Comparison of ENCODE assay signal across 8 cellular contexts in genomic region chr11:70397983-70398833, GRCh38. TPM values are rescaled to one million over a fixed set of nuclear protein-coding genes. Genes with fewer than 3 reads are reported as not detected.
DNase-seq lines count a peak whose midpoint lies in the region; ATAC-seq and TF ChIP-seq lines count a peak whose summit lies in the region.

CTTN (plus strand) TSS chr11:70398529; CDS start chr11:70407298, 8,769 bp downstream.

- peak within 1 kb of the TSS; percentile 76 for H3K4me3 ChIP-seq in Loucy (ENCODE audit: low read length, poor library complexity, severe bottlenecking)
- H3K4me3 ChIP-seq in fibroblast of pulmonary artery (replicated peaks; ENCODE audit: low read depth, low read length) = peak within 1 kb of the TSS; percentile 83

- H3K27me3 ChIP-seq in Loucy (ENCODE audit: insufficient read depth, low read length, poor library complexity, severe bottlenecking) = peaks cover 35% of the 10 kb centered on the region

- no peaks in the 10 kb centered on the region for H3K36me3 ChIP-seq in Loucy (ENCODE audit: insufficient read depth, low read length)

- H3K27me3 Mint-ChIP-seq in natural killer cell (ENCODE audit: low read depth in 2 of 2) = peaks cover 56 to 64% of the 10 kb centered on the region in 2 donors

- no peaks in the 10 kb centered on the region for H3K79me2 ChIP-seq in Loucy (ENCODE audit: insufficient read depth, low read length)

- no peaks in the 10 kb centered on the region for H3F3A ChIP-seq in Loucy (ENCODE audit: low read depth)

- peak within 1 kb of the TSS; percentile 85 for H2AFZ ChIP-seq in Loucy (ENCODE audit: low read length)

- no peaks in the 10 kb centered on the region for H3K9me3 Mint-ChIP-seq in natural killer cell

- peaks cover 14% of the 10 kb centered on the region for H3K4me1 ChIP-seq in Loucy (ENCODE audit: insufficient read depth, low read length, poor library complexity, severe bottlenecking)

- H3K4me1 Mint-ChIP-seq in natural killer cell = peaks cover 18 to 22% of the 10 kb centered on the region in 2 donors

- no peaks in the 10 kb centered on the region for H3K9me2 ChIP-seq in Loucy (replicated peaks; ENCODE audit: low read depth, low read length)

- H3K36me3 Mint-ChIP-seq in natural killer cell = no peaks in the 10 kb centered on the region

- H4K20me1 ChIP-seq in Loucy (ENCODE audit: insufficient read depth, low read length, poor library complexity, severe bottlenecking) = peaks cover 11% of the 10 kb centered on the region

- H3K27ac Mint-ChIP-seq in natural killer cell = peak within 1 kb of the TSS; percentile 32 to 75

- peak; percentile 67 to 75 (median 71) for ATAC-seq in natural killer cell
- ATAC-seq in stimulated activated naive CD8-positive, alpha-beta T cell treated with anti-CD3 and anti-CD28 coated beads, Interleukin-15, Interleukin-2, amounts not matched to agents 100 U/mL and 50 U/mL, for 24 hours = peak; percentile 67

- intact Hi-C loops in natural killer cell (cut with micrococcal nuclease) = no loop called here

- H3K4me3 Mint-ChIP-seq in natural killer cell = peak within 1 kb of the TSS; percentile 75

- TF ChIP-seq CTCF in Loucy (conservative IDR thresholded peaks at IDR 0.05; ENCODE audit: low read length) (no peak), fibroblast of pulmonary artery (IDR thresholded peaks at IDR 0.05; ENCODE audit: low read length, missing control alignments) (no peak), natural killer cell (IDR thresholded peaks at IDR 0.05) (no peak)

- peak; percentile 96 for DNase-seq in AG08395 (ENCODE audit: low spot score)
- DNase-seq in GM19240 (ENCODE audit: insufficient read length, low spot score) = peak; percentile 39
- peak; percentile 91 to 94 for DNase-seq in SHP77 (lab: John Stamatoyannopoulos, UW)
- DNase-seq in activated gamma-delta T cell (lab: John Stamatoyannopoulos, UW) = peak; percentile 34
- peak; percentile 83 for DNase-seq in fibroblast of pulmonary artery (ENCODE audit: low read depth)
- DNase-seq in natural killer cell = peak; percentile 42
- peak; percentile 80 for DNase-seq in stimulated activated naive CD8-positive, alpha-beta T cell treated with anti-CD3 and anti-CD28 coated beads, Interleukin-15, Interleukin-2, amounts not matched to agents 100 U/mL and 50 U/mL, for 24 hours

- peak within 1 kb of the TSS; percentile 62 for H3K9ac ChIP-seq in Loucy (ENCODE audit: low read depth, low read length, poor library complexity, severe bottlenecking)

- H3K9me3 ChIP-seq in Loucy (ENCODE audit: insufficient read depth, low read depth, low read length) = no peaks in the 10 kb centered on the region

- peak within 1 kb of the TSS; percentile 95 for H3K4me2 ChIP-seq in Loucy (ENCODE audit: low read depth, low read length, poor library complexity, severe bottlenecking)

RNA-seq across cellular contexts. Expression of gene CTTN, which starts in this region (rescaled TPM):
- total RNA-seq in natural killer cell = 1 to 10 TPM in 2 of 3 donors, under 1 TPM in 1; 0.59 to 5.8 (median 1.8) TPM

Comparison
In these comparisons a context has a peak if more than half of its experiments do, and no peak if none do; other contexts are left out.
1. Peak in every context shown above with its lines: DNase-seq, ATAC-seq and H3K4me3 ChIP-seq.
2. DNase-seq: peak in every context shown above with its lines; median percentile 96 in AG08395; 92 in SHP77; 83 in fibroblast of pulmonary artery; 80 in stimulated activated naive CD8-positive, alpha-beta T cell treated with anti-CD3 and anti-CD28 coated beads, Interleukin-15, Interleukin-2, amounts not matched to agents 100 U/mL and 50 U/mL, for 24 hours; 42 in natural killer cell; 39 in GM19240; 34 in activated gamma-delta T cell.